In genomic region chr7:116630932-116631449, GRCh38 we compare ENCODE assay signal across 7 cellular contexts. TPM values are rescaled to one million over a fixed set of nuclear protein-coding genes. Genes with fewer than 3 reads are reported as not detected.
DNase-seq lines count a peak whose midpoint lies in the region; ATAC-seq and TF ChIP-seq lines count a peak whose summit lies in the region.

No MANE protein-coding gene starts in this region.

- no peak for TF ChIP-seq CTCF in adrenal gland (IDR thresholded peaks at IDR 0.05)
- no peak for TF ChIP-seq CTCF in BE2C (IDR thresholded peaks at IDR 0.05; ENCODE audit: low read depth, low read length)

- H3K4me1 ChIP-seq in adrenal gland (replicated peaks in 1 of 2) (no peaks in the 10 kb centered on the region), BE2C (no peaks in the 10 kb centered on the region)

- H3K27me3 ChIP-seq in adrenal gland (no peaks in the 10 kb centered on the region), BE2C (no peaks in the 10 kb centered on the region)

- TF ChIP-seq POLR2A in adrenal gland (IDR thresholded peaks at IDR 0.05), result peak in 1 of 2 donors; percentile 67

- peak; percentile 77 to 92 (median 83) for DNase-seq in adrenal gland
- DNase-seq in left kidney (ENCODE audit: low read depth, low spot score), result peak; percentile 80
- no peak for DNase-seq in DMS79 (lab: John Stamatoyannopoulos, UW)
- no peak for DNase-seq in BE2C

- H3K9me3 ChIP-seq in adrenal gland (replicated peaks in 1 of 3) (no peaks in the 10 kb centered on the region), BE2C (no peaks in the 10 kb centered on the region)

- H3K4me3 ChIP-seq in adrenal gland (no peak overlapping the region), BE2C (ENCODE audit: low read depth, low read length) (no peak overlapping the region)

- ATAC-seq in GM19328 (IDR thresholded peaks at IDR 0.05; ENCODE audit: unreplicated experiment) (peak; percentile 54), HG03521 (IDR thresholded peaks at IDR 0.05; ENCODE audit: unreplicated experiment) (peak; percentile 21), HG02610 (IDR thresholded peaks at IDR 0.05; ENCODE audit: unreplicated experiment) (no peak)

- intact Hi-C loops in adrenal gland (cut with DNase I), result no loop called here

- 47 to 63% (median 57%) methylated on average over 10 of the region's 10 CpGs for WGBS in adrenal gland, 4 donors

- H3K27ac ChIP-seq in adrenal gland, result peak overlapping the region in 1 of 5 donors; percentile 10

- H3K36me3 ChIP-seq in adrenal gland (replicated peaks in 1 of 2) (no peaks in the 10 kb centered on the region), BE2C (no peaks in the 10 kb centered on the region)

RNA-seq across cellular contexts. Expression of gene MET, which starts 41.0 kb away (rescaled TPM):
- 1 to 10 TPM in 2 of 8 donors, under 1 TPM in 6; 0.60 to 2.3 (median 0.84) TPM for total RNA-seq in adrenal gland
- under 1 TPM; 0.64 to 0.95 (median 0.81) TPM for polyA plus RNA-seq in adrenal gland
- 0.54 TPM for polyA plus RNA-seq in BE2C (2012; ENCODE audit: insufficient read depth, insufficient read length, low read depth)

Comparison
In these comparisons a context has a peak if more than half of its experiments do, and no peak if none do; other contexts are left out.
1. DNase-seq: peak in adrenal gland (7 of 7) and left kidney (single experiment); none in DMS79 (single experiment) and BE2C (single experiment).